In genomic region chr10:44976352-44977198, GRCh38 we compare ENCODE assay signal across 10 cellular contexts. TPM values are rescaled to one million over a fixed set of nuclear protein-coding genes. Genes with fewer than 3 reads are reported as not detected.
DNase-seq lines count a peak whose midpoint lies in the region; ATAC-seq and TF ChIP-seq lines count a peak whose summit lies in the region.
"Had no signal": no experiment of that assay in that cellular context is flagged by ENCODE, and none has a peak within 500 bp of the region (broad histone marks: within the 10 kb centered on the region; RNA-seq: fewer than 3 reads in every experiment).

No MANE protein-coding gene starts in this region.

- peak in 2 of 5 donors; percentile 18 to 33 for DNase-seq in heart left ventricle
- no peak for DNase-seq in Right ventricle myocardium superior
- no peak for DNase-seq in heart right ventricle
- no peak for DNase-seq in progenitor cell of endocrine pancreas (ENCODE audit: low spot score, unreplicated experiment)
- no peak for DNase-seq in SKM-1 treated with dmso at 0.1 percent for 144 hours (lab: John Stamatoyannopoulos, UW; ENCODE audit: unreplicated experiment)
- no peak for DNase-seq in OCI-M2 (lab: John Stamatoyannopoulos, UW; ENCODE audit: unreplicated experiment)
- DNase-seq in GM10248 (ENCODE audit: extremely low spot score): no peak
- DNase-seq: activated naive CD4-positive, alpha-beta T cell treated with anti-CD3 and anti-CD28 coated beads, Interleukin-2, amount 50 U/mL, for 16 hours; foreskin melanocyte had no signal

- WGBS in heart left ventricle, 4 donors: 34 to 53% (median 39%) methylated on average over 6 to 9 of the region's 9 CpGs
- 42 to 53% methylated on average over 9 of the region's 9 CpGs for WGBS in heart right ventricle, 2 donors

- CTCF ChIA-PET in GM10248 (lab: Yijun Ruan, JAX): interaction anchor here (0.8 to 8.6 kb wide), 9 partner anchors 13 to 48 kb away, joined by 3 to 114 read pairs (median 6); partner anchors contain the start of genes RASSF4 and ZNF22

- H3K36me3 Mint-ChIP-seq in progenitor cell of endocrine pancreas (ENCODE audit: insufficient read depth): peaks cover 1% of the 10 kb centered on the region

- POLR2A ChIA-PET in GM10248 (lab: Yijun Ruan, JAX): interaction anchor here (0.6 to 1.2 kb wide), 2 partner anchors 11 to 17 kb away, joined by 3 to 4 read pairs; partner anchors contain the start of gene RASSF4

- H3K4me3 ChIP-seq in heart left ventricle: peak overlapping the region; percentile 35 to 92 (median 68)
- peak overlapping the region; percentile 39 to 87 (median 74) for H3K4me3 ChIP-seq in heart right ventricle

- H3K27me3 ChIP-seq in heart left ventricle (no peaks in the 10 kb centered on the region), heart right ventricle (no peaks in the 10 kb centered on the region)

- H3K4me1 ChIP-seq in heart left ventricle (peaks cover 9 to 98% (median 76%) of the 10 kb centered on the region in 12 donors), heart right ventricle (peaks cover 51 to 98% (median 84%) of the 10 kb centered on the region in 9 donors)

- H3K9me3 ChIP-seq in heart left ventricle (no peaks in the 10 kb centered on the region), heart right ventricle (no peaks in the 10 kb centered on the region)

- TF ChIP-seq POLR2A in heart left ventricle (IDR thresholded peaks at IDR 0.05): no peak

- TF ChIP-seq CTCF in heart left ventricle (IDR thresholded peaks at IDR 0.05) (no peak), heart right ventricle (IDR thresholded peaks at IDR 0.05) (no peak), progenitor cell of endocrine pancreas (IDR thresholded peaks at IDR 0.05; ENCODE audit: unreplicated experiment) (no peak), GM10248 (IDR thresholded peaks at IDR 0.05; ENCODE audit: control extremely low read depth, extremely low read depth, low read depth, missing control alignments) (no peak)

- peak overlapping the region; percentile 58 for H3K4me3 Mint-ChIP-seq in progenitor cell of endocrine pancreas (ENCODE audit: low read depth)

- peaks cover 56% of the 10 kb centered on the region for H3K4me1 Mint-ChIP-seq in progenitor cell of endocrine pancreas (ENCODE audit: low read depth)

- no peak for ATAC-seq in heart left ventricle
- no peak for ATAC-seq in Right ventricle myocardium superior (ENCODE audit: poor library complexity)
- ATAC-seq in heart right ventricle: no peak
- ATAC-seq in GM21737 (IDR thresholded peaks at IDR 0.05; ENCODE audit: unreplicated experiment): no peak

- H3K9me3 Mint-ChIP-seq in progenitor cell of endocrine pancreas (ENCODE audit: low read depth): no peaks in the 10 kb centered on the region

- H3K27ac Mint-ChIP-seq in progenitor cell of endocrine pancreas: no peak overlapping the region

- H3K27me3 Mint-ChIP-seq in progenitor cell of endocrine pancreas: no peaks in the 10 kb centered on the region

- intact Hi-C loops in heart left ventricle (cut with DNase I): loop anchor here in 4 of 10 donors (5.0 to 10.0 kb wide), 3 partner anchors 44 to 1302 kb away; no protein-coding TSS in a partner anchor
- intact Hi-C loops in Right ventricle myocardium superior (cut with DNase I): no loop called here
- intact Hi-C loops in heart right ventricle (cut with DNase I): loop anchor here in 2 of 10 donors (5.0 to 10.0 kb wide), 2 partner anchors 44 to 102 kb away; no protein-coding TSS in a partner anchor

- H3K27ac ChIP-seq in heart left ventricle: peak overlapping the region; percentile 62 to 97 (median 87)
- H3K27ac ChIP-seq in heart right ventricle: peak overlapping the region; percentile 83 to 97 (median 92)

- H3K36me3 ChIP-seq in heart left ventricle (peaks cover 0 to 52% (median 30%) of the 10 kb centered on the region in 9 donors), heart right ventricle (peaks cover 0 to 46% (median 18%) of the 10 kb centered on the region in 9 donors)

RNA-seq across cellular contexts. Expression of gene DEPP1, which starts 2.0 kb away (rescaled TPM):
- total RNA-seq in heart left ventricle (10 to 100 TPM; 11.0 to 76.5 (median 22.7) TPM), Right ventricle myocardium superior (35.1 TPM), heart right ventricle (100 to 1,000 TPM in 1 of 10 donors, 10 to 100 TPM in 9; 10.0 to 172 (median 23.8) TPM), progenitor cell of endocrine pancreas (13.9 and 16.6 TPM in 2 replicates)
- polyA plus RNA-seq in heart left ventricle (10 to 100 TPM; 19.1 to 37.9 TPM), heart right ventricle (10 to 100 TPM; 27.6 to 40.3 TPM)

RNA-seq across cellular contexts. Expression of gene RASSF4, which starts 17.0 kb away (rescaled TPM):
- total RNA-seq in heart left ventricle (100 to 1,000 TPM in 4 of 9 donors, 10 to 100 TPM in 5; 64.4 to 125 (median 89.5) TPM), Right ventricle myocardium superior (87.5 TPM), heart right ventricle (100 to 1,000 TPM in 2 of 10 donors, 10 to 100 TPM in 8; 73.3 to 120 (median 79.9) TPM), progenitor cell of endocrine pancreas (21.2 and 23.0 TPM in 2 replicates)
- polyA plus RNA-seq in heart left ventricle (10 to 100 TPM; 48.3 to 66.2 TPM), heart right ventricle (10 to 100 TPM; 41.2 to 89.4 TPM)

RNA-seq across cellular contexts. Expression of gene ZNF22, which starts 24.1 kb away (rescaled TPM):
- total RNA-seq in heart left ventricle (10 to 100 TPM; 12.7 to 16.8 (median 14.6) TPM), Right ventricle myocardium superior (11.4 TPM), heart right ventricle (10 to 100 TPM; 11.0 to 17.2 (median 15.4) TPM), progenitor cell of endocrine pancreas (44.1 and 46.0 TPM in 2 replicates)
- polyA plus RNA-seq in heart left ventricle (10 to 100 TPM; 12.6 to 17.5 TPM), heart right ventricle (10 to 100 TPM; 16.2 to 16.3 TPM)
